ENCODE assay signal across 8 cellular contexts in the genomic region with DNA sequence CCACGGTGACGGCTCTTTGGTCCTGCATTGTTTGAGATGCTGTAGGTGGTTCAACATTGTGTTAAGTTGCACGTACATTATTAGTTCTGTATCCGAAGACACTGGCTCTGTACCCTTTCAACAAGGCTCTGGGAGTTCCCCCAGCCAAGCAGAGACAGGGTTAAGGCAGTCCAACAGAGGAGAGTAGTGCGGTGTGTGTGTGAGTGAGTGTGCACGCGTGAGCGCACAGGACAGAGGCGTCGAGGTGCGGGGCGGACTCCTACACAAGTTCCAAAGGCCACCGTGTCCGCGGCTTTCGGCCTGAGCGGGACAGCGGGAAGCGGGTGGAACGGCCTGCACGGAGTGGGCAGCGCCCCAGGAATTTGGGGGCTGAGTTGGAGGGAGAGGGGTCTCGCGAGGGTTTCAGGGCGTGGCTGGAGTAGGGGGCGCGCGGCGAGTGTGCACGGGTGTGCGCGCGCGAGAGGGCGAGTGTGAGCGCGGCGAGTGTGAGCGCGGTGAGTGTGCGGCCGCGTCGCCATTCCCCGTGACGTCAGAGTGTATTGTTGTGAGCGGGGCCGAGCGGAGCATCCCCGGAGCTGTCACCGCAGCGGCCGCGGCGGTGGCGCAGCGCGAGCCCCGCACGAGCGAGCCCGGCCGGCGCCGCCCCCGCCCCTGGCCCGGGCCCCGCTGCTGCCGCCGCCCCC. TPM values are rescaled to one million over a fixed set of nuclear protein-coding genes. Genes with fewer than 3 reads are reported as not detected.
A peak's percentile ranks its signal among the peaks of the same experiment; 100 is the strongest.
DNase-seq lines count a peak whose midpoint lies in the region; ATAC-seq and TF ChIP-seq lines count a peak whose summit lies in the region.

TSS of gene ASXL3 (plus strand) at position 532 of the 683 bp plus-strand sequence. CDS start 413 bp downstream, outside the sequence.

- no peaks in the 10 kb centered on the region for H3K9me2 ChIP-seq in GM23248 (ENCODE audit: insufficient read depth)

- TF ChIP-seq CTCF in dorsolateral prefrontal cortex (IDR thresholded peaks at IDR 0.05 in 54 of 56, conservative IDR thresholded peaks at IDR 0.05 in 2 of 56; ENCODE audit: low read depth in 1 of 56, partially characterized antibody in 56 of 56) (peak in 8 of 56 donors; percentile 5 to 18 (median 10)), lung (IDR thresholded peaks at IDR 0.05; ENCODE audit: control extremely low read depth, extremely low read depth) (no peak), testis (IDR thresholded peaks at IDR 0.05) (no peak)

- H3K36me3 ChIP-seq in GM23248 (ENCODE audit: low read depth) (no peaks in the 10 kb centered on the region), lung (ENCODE audit: control insufficient read depth in 2 of 2, insufficient read depth in 2 of 2, low read length in 2 of 2) (no peaks in the 10 kb centered on the region), testis (ENCODE audit: low read depth, missing control alignments) (no peaks in the 10 kb centered on the region)
- H3K36me3 ChIP-seq in effector memory CD4-positive, alpha-beta T cell (ENCODE audit: control insufficient read depth, insufficient read depth, low read length) = no peaks in the 10 kb centered on the region

- no peak within 1 kb of the TSS for H3K9ac ChIP-seq in GM23248

- peak within 1 kb of the TSS; percentile 72 for H2AFZ ChIP-seq in GM23248

- H3K9me3 ChIP-seq in GM23248 (ENCODE audit: low read depth) (no peaks in the 10 kb centered on the region), lung (ENCODE audit: control insufficient read depth in 2 of 2, insufficient read depth in 1 of 2, low read length in 1 of 2) (peaks cover 0 to 2% of the 10 kb centered on the region in 2 donors), testis (no peaks in the 10 kb centered on the region)
- H3K9me3 ChIP-seq in effector memory CD4-positive, alpha-beta T cell (ENCODE audit: control insufficient read depth, low read length) = no peaks in the 10 kb centered on the region

- no peak within 1 kb of the TSS for H3K27ac ChIP-seq in GM23248
- H3K27ac ChIP-seq in dorsolateral prefrontal cortex = peak within 1 kb of the TSS; percentile 78 to 99 (median 95)
- peak within 1 kb of the TSS; percentile 78 to 93 for H3K27ac ChIP-seq in lung (ENCODE audit: low read depth in 1 of 2, low read length in 1 of 2)
- H3K27ac ChIP-seq in testis = peak within 1 kb of the TSS; percentile 77 to 78
- no peak within 1 kb of the TSS for H3K27ac ChIP-seq in effector memory CD4-positive, alpha-beta T cell (ENCODE audit: insufficient read depth, low read length, poor library complexity, severe bottlenecking)

- H3K4me1 ChIP-seq in GM23248 (ENCODE audit: insufficient read depth) (no peaks in the 10 kb centered on the region), lung (ENCODE audit: control insufficient read depth in 2 of 2, insufficient read depth in 2 of 2, low read length in 2 of 2) (peaks cover 3 to 5% of the 10 kb centered on the region in 2 donors), testis (no peaks in the 10 kb centered on the region)
- H3K4me1 ChIP-seq in effector memory CD4-positive, alpha-beta T cell (ENCODE audit: control insufficient read depth, insufficient read depth, low read length, poor library complexity, severe bottlenecking) = no peaks in the 10 kb centered on the region

- DNase-seq in AG20443 (ENCODE audit: low spot score) (peak; percentile 53), GM23248 (peak; percentile 46), NCI-H82 (lab: John Stamatoyannopoulos, UW) (peak; percentile 69), dorsolateral prefrontal cortex (peak; percentile 12 to 75 (median 56)), lung (ENCODE audit: low spot score) (peak; percentile 35), testis (peak; percentile 46)
- no peak for DNase-seq in effector memory CD4-positive, alpha-beta T cell

- in situ Hi-C loops in GM23248 (cut with MboI) = no loop called here

- peak within 1 kb of the TSS; percentile 78 for H3K4me2 ChIP-seq in GM23248 (ENCODE audit: unreplicated experiment)

- no peak for TF ChIP-seq POLR2A in testis (IDR thresholded peaks at IDR 0.05)

- H3K27me3 ChIP-seq in GM23248 (replicated peaks; ENCODE audit: insufficient read depth) (peaks cover 59% of the 10 kb centered on the region), dorsolateral prefrontal cortex (no peaks in the 10 kb centered on the region), lung (ENCODE audit: control insufficient read depth, insufficient read depth) (no peaks in the 10 kb centered on the region), testis (no peaks in the 10 kb centered on the region)
- no peaks in the 10 kb centered on the region for H3K27me3 ChIP-seq in effector memory CD4-positive, alpha-beta T cell (replicated peaks; ENCODE audit: control insufficient read depth, insufficient read depth, low read length, poor library complexity, severe bottlenecking)

- H3K79me2 ChIP-seq in GM23248 (ENCODE audit: insufficient read depth) = no peaks in the 10 kb centered on the region

- H3F3A ChIP-seq in GM23248 (ENCODE audit: insufficient read depth) = no peaks in the 10 kb centered on the region

- ATAC-seq in lung (ENCODE audit: insufficient read depth, low FRiP score) (peak; percentile 25), GM19395 (IDR thresholded peaks at IDR 0.05; ENCODE audit: unreplicated experiment) (no peak)

- intact Hi-C loops in dorsolateral prefrontal cortex (cut with DNase I) (loop anchor here (5.0 to 10.0 kb wide), 3 partner anchors 169 to 647 kb away; partner anchors contain the start of gene NOL4 (in 2 of the 2)), testis (cut with DNase I; ENCODE audit: low total_unique reads) (no loop called here)

- peak within 1 kb of the TSS; percentile 67 for H3K4me3 ChIP-seq in GM23248
- H3K4me3 ChIP-seq in dorsolateral prefrontal cortex = peak within 1 kb of the TSS; percentile 52 to 92 (median 80)
- peak within 1 kb of the TSS; percentile 59 for H3K4me3 ChIP-seq in lung
- H3K4me3 ChIP-seq in testis = peak within 1 kb of the TSS; percentile 64 to 74
- no peak within 1 kb of the TSS for H3K4me3 ChIP-seq in effector memory CD4-positive, alpha-beta T cell (ENCODE audit: insufficient read depth, low read depth, low read length, poor library complexity, severe bottlenecking)

- H4K20me1 ChIP-seq in GM23248 (ENCODE audit: insufficient read depth) = no peaks in the 10 kb centered on the region

- 3 to 4% methylated on average over 34 to 47 of the region's 70 CpGs for WGBS in GM23248 (ENCODE audit: low coverage in 1 of 2, low lambda C conversion rate in 2 of 2, missing lambda C conversion rate in 2 of 2), 2 experiments
- 1 to 2% methylated on average over 45 to 70 of the region's 70 CpGs for WGBS in lung, 2 donors
- 0 to 5% methylated on average over 4 to 55 of the region's 70 CpGs for WGBS in testis, 2 donors

RNA-seq across cellular contexts. Expression of gene ASXL3, which starts in this region (rescaled TPM):
- not detected in 2 replicates for total RNA-seq in GM23248 (2014; rRNA removed; shearing (Covaris generic))
- polyA plus RNA-seq in GM23248 (2016; fragmentation: Nextera tagmentation; extraction: Ambion mirVana) (not detected in 2 replicates), lung (under 1 TPM; 0.08 to 0.11 TPM), testis (ENCODE audit: insufficient read depth, low read depth, low replicate concordance) (15.7 TPM)
- total RNA-seq in dorsolateral prefrontal cortex (10 to 100 TPM; 15.5 to 51.3 (median 34.2) TPM), lung (10 to 100 TPM in 1 of 2 donors, 1 to 10 TPM in 1; 3.6 to 16.3 TPM), testis (10 to 100 TPM; 15.4 to 18.0 TPM)

Comparison
In these comparisons a context has a peak if more than half of its experiments do, and no peak if none do; other contexts are left out.
1. RNA of gene ASXL3 (polyA plus RNA-seq): 15.7 TPM in testis (single experiment); 0.08 to 0.11 TPM in lung and not detected in GM23248; every median in the first group is over 10 times any median in the second.
2. Peak in DNase-seq, H3K4me3 ChIP-seq and H3K4me2 ChIP-seq in GM23248; RNA of the gene not detected or under 1 TPM.
3. DNase-seq: peak in AG20443 (single experiment), NCI-H82 (single experiment), dorsolateral prefrontal cortex (10 of 10), lung (single experiment) and testis (single experiment); none in effector memory CD4-positive, alpha-beta T cell (0 of 3).
4. H3K27ac ChIP-seq: peak in dorsolateral prefrontal cortex (59 of 59), lung (2 of 2) and testis (2 of 2); none in GM23248 (single experiment) and effector memory CD4-positive, alpha-beta T cell (single experiment).